9 cellular contexts compared by ENCODE assay signal in genomic region chr14:105026789-105027563, GRCh38. TPM values are rescaled to one million over a fixed set of nuclear protein-coding genes. Genes with fewer than 3 reads are reported as not detected.
DNase-seq lines count a peak whose midpoint lies in the region; ATAC-seq, FAIRE-seq and TF ChIP-seq lines count a peak whose summit lies in the region.
"Had no signal": no experiment of that assay in that cellular context is flagged by ENCODE, and none has a peak within 500 bp of the region (broad histone marks: within the 10 kb centered on the region; RNA-seq: fewer than 3 reads in every experiment).

No MANE protein-coding gene starts in this region.

- H4K20me1 ChIP-seq in keratinocyte (ENCODE audit: control insufficient read depth, extremely low read depth, insufficient read depth, low read length) = no peaks in the 10 kb centered on the region

- H3K4me1 ChIP-seq in keratinocyte (ENCODE audit: control insufficient read depth, extremely low read depth, insufficient read depth, low read length) (peaks cover 68% of the 10 kb centered on the region), vagina (peaks cover 14% of the 10 kb centered on the region)

- no peaks in the 10 kb centered on the region for H3K9me1 ChIP-seq in keratinocyte (ENCODE audit: control insufficient read depth, extremely low read depth, insufficient read depth, low read length)

- H3K36me3 ChIP-seq in keratinocyte (ENCODE audit: control insufficient read depth in 2 of 2, extremely low read depth in 1 of 2, insufficient read depth in 2 of 2, low read length in 2 of 2) (peaks cover 0 to 2% of the 10 kb centered on the region in 2 experiments), vagina (no peaks in the 10 kb centered on the region)

- H3K4me2 ChIP-seq in keratinocyte (ENCODE audit: control insufficient read depth, extremely low read depth, insufficient read depth, low read depth, low read length) = peak overlapping the region; percentile 22

- peak overlapping the region in 1 of 3 experiments; percentile 23 for H3K4me3 ChIP-seq in keratinocyte (ENCODE audit: control insufficient read depth in 2 of 3, extremely low read depth in 1 of 3, insufficient read depth in 2 of 3, low read depth in 1 of 3, low read length in 3 of 3)
- no peak overlapping the region for H3K4me3 ChIP-seq in vagina

- peak; percentile 23 for DNase-seq in NCI-H1105 treated with DMSO at 0.1 percent for 48 hours (lab: John Stamatoyannopoulos, UW)
- DNase-seq in NCI-H1105 (lab: John Stamatoyannopoulos, UW) = no peak
- peak; percentile 58 for DNase-seq in LHCN-M2 (ENCODE audit: low read depth)
- DNase-seq in keratinocyte (ENCODE audit: low read depth, low spot score) = no peak
- DNase-seq in vagina (ENCODE audit: extremely low spot score in 2 of 2) = no peak
- DNase-seq in DMS153 treated with DMSO at 0.1 percent for 48 hours (lab: John Stamatoyannopoulos, UW; ENCODE audit: unreplicated experiment) = no peak

- no peak for ATAC-seq in HG03095 (IDR thresholded peaks at IDR 0.05; ENCODE audit: unreplicated experiment)

- H3K9ac ChIP-seq in keratinocyte (ENCODE audit: control insufficient read depth, extremely low read depth, insufficient read depth, low read length) = no peak overlapping the region

- no peaks in the 10 kb centered on the region for H3K27me3 ChIP-seq in keratinocyte (ENCODE audit: control insufficient read depth, extremely low read depth, insufficient read depth, low read length)
- no peaks in the 10 kb centered on the region for H3K27me3 ChIP-seq in vagina

- no peak for TF ChIP-seq POLR2A in vagina (IDR thresholded peaks at IDR 0.05)

- FAIRE-seq in keratinocyte (lab: Jason Lieb, UNC) = peak; percentile 67
- FAIRE-seq: A204.1 had no signal

- intact Hi-C loops in vagina (cut with DNase I) = no loop called here

- no peak overlapping the region for H2AFZ ChIP-seq in keratinocyte (ENCODE audit: control insufficient read depth, low read length)

- H3K79me2 ChIP-seq in keratinocyte (ENCODE audit: control insufficient read depth, insufficient read depth, low read length) = peaks cover 2% of the 10 kb centered on the region

- no peak for TF ChIP-seq CTCF in VCaP (conservative IDR thresholded peaks at IDR 0.05)
- no peak for TF ChIP-seq CTCF in keratinocyte (optimal IDR thresholded peaks at IDR 0.05 in 1 of 3, IDR thresholded peaks at IDR 0.05 in 1 of 3, conservative IDR thresholded peaks at IDR 0.05 in 1 of 3; ENCODE audit: extremely low read depth in 1 of 3, insufficient read depth in 2 of 3, low read length in 3 of 3)
- TF ChIP-seq CTCF in vagina (IDR thresholded peaks at IDR 0.05) = no peak

- H3K27ac ChIP-seq in VCaP = peak overlapping the region; percentile 32; the same call in 1 of the 2 replicates
- H3K27ac ChIP-seq in keratinocyte (ENCODE audit: control insufficient read depth, insufficient read depth, low read length) = peak overlapping the region; percentile 89
- H3K27ac ChIP-seq in vagina = no peak overlapping the region

- dilution Hi-C loops in keratinocyte (cut with MboI; ENCODE audit: extremely low pct_ligation_motif_present, low sequenced_read_pairs) = no loop called here

- H3K9me3 ChIP-seq in keratinocyte (ENCODE audit: control insufficient read depth, low read depth, low read length) (no peaks in the 10 kb centered on the region), vagina (no peaks in the 10 kb centered on the region)

RNA-seq across cellular contexts. Expression of gene CDCA4, which starts 6.1 kb away (rescaled TPM):
- total RNA-seq in LHCN-M2 (2014; rRNA removed) = 63.1 and 63.6 TPM in 2 replicates
- polyA plus RNA-seq in LHCN-M2 (2012) = 21.3 TPM
- 29.8 to 48.7 TPM (median 35.7 TPM) in 3 replicates for polyA plus RNA-seq in keratinocyte
- polyA plus RNA-seq in keratinocyte (2011; ENCODE audit: low read depth) = 5.3 TPM
- 22.7 and 31.2 TPM in 2 replicates for polyA plus RNA-seq in keratinocyte (2011; cell fraction: cytosol; rRNA removed)
- polyA plus RNA-seq in keratinocyte (2011; cell fraction: nucleus; rRNA removed) = 30.3 and 36.4 TPM in 2 replicates
- polyA plus RNA-seq in keratinocyte (2012; ENCODE audit: low replicate concordance) = 15.0 and 47.2 TPM in 2 replicates
- polyA minus RNA-seq in keratinocyte = 21.6 to 29.0 TPM (median 28.1 TPM) in 3 replicates
- polyA minus RNA-seq in keratinocyte (2011; cell fraction: cytosol; rRNA and poly(A)+ RNA removed) = 44.7 TPM
- 20.9 and 27.0 TPM in 2 replicates for polyA minus RNA-seq in keratinocyte (2011; cell fraction: nucleus; rRNA and poly(A)+ RNA removed)
- total RNA-seq in vagina = 15.2 TPM

RNA-seq across cellular contexts. Expression of gene GPR132, which starts 38.3 kb away (rescaled TPM):
- total RNA-seq in LHCN-M2 (2014; rRNA removed) (not detected in 2 replicates), vagina (9.1 TPM)
- not detected for polyA plus RNA-seq in LHCN-M2 (2012)
- not detected in 3 replicates for polyA plus RNA-seq in keratinocyte
- not detected for polyA plus RNA-seq in keratinocyte (2011; ENCODE audit: low read depth)
- polyA plus RNA-seq in keratinocyte (2011; cell fraction: cytosol; rRNA removed) = not detected in 2 replicates
- not detected in 2 replicates for polyA plus RNA-seq in keratinocyte (2011; cell fraction: nucleus; rRNA removed)
- polyA plus RNA-seq in keratinocyte (2012; ENCODE audit: low replicate concordance) = 0.39 and 1.2 TPM in 2 replicates
- not detected in 3 replicates for polyA minus RNA-seq in keratinocyte
- polyA minus RNA-seq in keratinocyte (2011; cell fraction: cytosol; rRNA and poly(A)+ RNA removed) = not detected
- not detected in 2 replicates for polyA minus RNA-seq in keratinocyte (2011; cell fraction: nucleus; rRNA and poly(A)+ RNA removed)

RNA-seq across cellular contexts. Expression of gene CLBA1, which starts 41.4 kb away (rescaled TPM):
- total RNA-seq in LHCN-M2 (2014; rRNA removed) (9.4 and 10.8 TPM in 2 replicates), vagina (4.7 TPM)
- 5.2 TPM for polyA plus RNA-seq in LHCN-M2 (2012)
- 8.6 to 11.7 TPM (median 9.1 TPM) in 3 replicates for polyA plus RNA-seq in keratinocyte
- polyA plus RNA-seq in keratinocyte (2011; ENCODE audit: low read depth) = 3.3 TPM
- 8.1 and 9.8 TPM in 2 replicates for polyA plus RNA-seq in keratinocyte (2011; cell fraction: cytosol; rRNA removed)
- 22.6 and 24.3 TPM in 2 replicates for polyA plus RNA-seq in keratinocyte (2011; cell fraction: nucleus; rRNA removed)
- 10.3 and 10.9 TPM in 2 replicates for polyA plus RNA-seq in keratinocyte (2012; ENCODE audit: low replicate concordance)
- 5.1 to 5.2 TPM (median 5.1 TPM) in 3 replicates for polyA minus RNA-seq in keratinocyte
- 6.5 TPM for polyA minus RNA-seq in keratinocyte (2011; cell fraction: cytosol; rRNA and poly(A)+ RNA removed)
- polyA minus RNA-seq in keratinocyte (2011; cell fraction: nucleus; rRNA and poly(A)+ RNA removed) = 7.3 and 15.5 TPM in 2 replicates

RNA-seq across cellular contexts. Expression of gene AHNAK2, which starts 48.8 kb away (rescaled TPM):
- total RNA-seq in LHCN-M2 (2014; rRNA removed) (65.9 and 88.2 TPM in 2 replicates), vagina (180 TPM)
- polyA plus RNA-seq in LHCN-M2 (2012) = 81.2 TPM
- polyA plus RNA-seq in keratinocyte = 142 to 198 TPM (median 164 TPM) in 3 replicates
- 725 TPM for polyA plus RNA-seq in keratinocyte (2011; ENCODE audit: low read depth)
- 78.9 and 92.5 TPM in 2 replicates for polyA plus RNA-seq in keratinocyte (2011; cell fraction: cytosol; rRNA removed)
- polyA plus RNA-seq in keratinocyte (2011; cell fraction: nucleus; rRNA removed) = 988 and 1,021 TPM in 2 replicates
- 289 and 443 TPM in 2 replicates for polyA plus RNA-seq in keratinocyte (2012; ENCODE audit: low replicate concordance)
- 622 to 721 TPM (median 625 TPM) in 3 replicates for polyA minus RNA-seq in keratinocyte
- polyA minus RNA-seq in keratinocyte (2011; cell fraction: cytosol; rRNA and poly(A)+ RNA removed) = 342 TPM
- polyA minus RNA-seq in keratinocyte (2011; cell fraction: nucleus; rRNA and poly(A)+ RNA removed) = 1,549 and 2,078 TPM in 2 replicates

Comparison
In these comparisons a context has a peak if more than half of its experiments do, and no peak if none do; other contexts are left out.
1. DNase-seq: peak in NCI-H1105 treated with DMSO at 0.1 percent for 48 hours (single experiment) and LHCN-M2 (single experiment); none in NCI-H1105 (single experiment), keratinocyte (single experiment), vagina (0 of 2) and DMS153 treated with DMSO at 0.1 percent for 48 hours (single experiment).
2. RNA of gene GPR132, which starts 38.3 kb away (total RNA-seq): 9.1 TPM in vagina (single experiment); not detected in LHCN-M2; every median in the first group is over 10 times any median in the second.